In the genomic region with DNA sequence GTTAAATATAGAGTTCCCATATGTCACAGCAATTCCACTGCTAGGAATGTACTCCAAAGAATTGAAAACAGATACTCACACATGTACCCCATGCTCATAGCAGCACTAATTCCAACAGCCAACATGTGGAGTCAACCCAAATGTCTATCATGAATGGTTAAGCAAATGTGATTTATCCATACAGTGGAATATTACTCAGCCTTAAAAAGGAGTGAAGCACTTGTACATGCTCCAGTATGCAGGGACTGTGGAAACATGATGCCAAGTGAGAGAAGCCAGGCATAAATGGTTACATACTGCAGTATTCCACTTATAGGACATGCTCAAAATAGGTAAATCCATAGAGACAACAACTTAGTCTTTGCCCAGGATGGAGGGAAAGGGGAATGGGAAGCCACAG, we compare ENCODE assay signal across 1 cellular context.
TF ChIP-seq lines count a peak whose summit lies in the region.

No MANE protein-coding gene starts in this region.

TF ChIP-seq in K562, 482 proteins besides CTCF, POLR2A, EP300 and RAD21 (continued from another document):
- TF ChIP-seq, protein P1, sequence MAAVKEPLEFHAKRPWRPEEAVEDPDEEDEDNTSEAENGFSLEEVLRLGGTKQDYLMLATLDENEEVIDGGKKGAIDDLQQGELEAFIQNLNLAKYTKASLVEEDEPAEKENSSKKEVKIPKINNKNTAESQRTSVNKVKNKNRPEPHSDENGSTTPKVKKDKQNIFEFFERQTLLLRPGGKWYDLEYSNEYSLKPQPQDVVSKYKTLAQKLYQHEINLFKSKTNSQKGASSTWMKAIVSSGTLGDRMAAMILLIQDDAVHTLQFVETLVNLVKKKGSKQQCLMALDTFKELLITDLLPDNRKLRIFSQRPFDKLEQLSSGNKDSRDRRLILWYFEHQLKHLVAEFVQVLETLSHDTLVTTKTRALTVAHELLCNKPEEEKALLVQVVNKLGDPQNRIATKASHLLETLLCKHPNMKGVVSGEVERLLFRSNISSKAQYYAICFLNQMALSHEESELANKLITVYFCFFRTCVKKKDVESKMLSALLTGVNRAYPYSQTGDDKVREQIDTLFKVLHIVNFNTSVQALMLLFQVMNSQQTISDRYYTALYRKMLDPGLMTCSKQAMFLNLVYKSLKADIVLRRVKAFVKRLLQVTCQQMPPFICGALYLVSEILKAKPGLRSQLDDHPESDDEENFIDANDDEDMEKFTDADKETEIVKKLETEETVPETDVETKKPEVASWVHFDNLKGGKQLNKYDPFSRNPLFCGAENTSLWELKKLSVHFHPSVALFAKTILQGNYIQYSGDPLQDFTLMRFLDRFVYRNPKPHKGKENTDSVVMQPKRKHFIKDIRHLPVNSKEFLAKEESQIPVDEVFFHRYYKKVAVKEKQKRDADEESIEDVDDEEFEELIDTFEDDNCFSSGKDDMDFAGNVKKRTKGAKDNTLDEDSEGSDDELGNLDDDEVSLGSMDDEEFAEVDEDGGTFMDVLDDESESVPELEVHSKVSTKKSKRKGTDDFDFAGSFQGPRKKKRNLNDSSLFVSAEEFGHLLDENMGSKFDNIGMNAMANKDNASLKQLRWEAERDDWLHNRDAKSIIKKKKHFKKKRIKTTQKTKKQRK (IDR thresholded peaks at IDR 0.05; ENCODE audit: borderline replicate concordance, low read depth, low read length) = no peak
- TF ChIP-seq ZNF146 (CRISPR knock-in tag; IDR thresholded peaks at IDR 0.05; ENCODE audit: unreplicated experiment) = peak; percentile 26
